8 cellular contexts compared by ENCODE assay signal in genomic region chr5:131747180-131748105, GRCh38. TPM values are rescaled to one million over a fixed set of nuclear protein-coding genes. Genes with fewer than 3 reads are reported as not detected.
DNase-seq lines count a peak whose midpoint lies in the region; ATAC-seq, FAIRE-seq and TF ChIP-seq lines count a peak whose summit lies in the region.

No MANE protein-coding gene starts in this region.

- no peak overlapping the region for H3K9ac ChIP-seq in mesendoderm (ENCODE audit: low read length)

- H3K4me3 Mint-ChIP-seq in naive thymus-derived CD8-positive, alpha-beta T cell, result peak overlapping the region; percentile 21 to 70 (median 48)

- peaks cover 13 to 21% (median 21%) of the 10 kb centered on the region in 3 donors for H3K36me3 Mint-ChIP-seq in naive thymus-derived CD8-positive, alpha-beta T cell

- no peak overlapping the region for H3K4me3 ChIP-seq in mesendoderm (ENCODE audit: low read length)

- FAIRE-seq in D721Med (lab: Jason Lieb, UNC), result no peak

- no peak overlapping the region for H3K27ac ChIP-seq in mesendoderm (ENCODE audit: low read depth, low read length)

- H4K8ac ChIP-seq in mesendoderm (ENCODE audit: low read depth, low read length), result no peak overlapping the region

- H2BK120ac ChIP-seq in mesendoderm (ENCODE audit: low read depth, low read length), result no peak overlapping the region

- POLR2A ChIA-PET in naive thymus-derived CD8-positive, alpha-beta T cell (lab: Charles Lee), result no interaction called here

- no peak overlapping the region for H2BK5ac ChIP-seq in mesendoderm (ENCODE audit: low read length)

- no peaks in the 10 kb centered on the region for H3K79me2 ChIP-seq in mesendoderm (ENCODE audit: control insufficient read depth, insufficient read depth, low read length)

- H3K27ac Mint-ChIP-seq in naive thymus-derived CD8-positive, alpha-beta T cell, result peak overlapping the region; percentile 65 to 91 (median 84)

- no peak overlapping the region for H2AK5ac ChIP-seq in mesendoderm (ENCODE audit: low read length)

- H3K4me1 ChIP-seq in mesendoderm (ENCODE audit: control insufficient read depth, low read depth, low read length), result no peaks in the 10 kb centered on the region

- H2BK15ac ChIP-seq in mesendoderm (replicated peaks; ENCODE audit: low read depth), result no peak overlapping the region

- H3K9me3 Mint-ChIP-seq in naive thymus-derived CD8-positive, alpha-beta T cell, result no peaks in the 10 kb centered on the region

- no peak overlapping the region for H3K23ac ChIP-seq in mesendoderm (ENCODE audit: low read length)

- no peak overlapping the region for H4K5ac ChIP-seq in mesendoderm (ENCODE audit: low read length)

- ATAC-seq in GM18861 (IDR thresholded peaks at IDR 0.05; ENCODE audit: unreplicated experiment) (peak; percentile 69), HG02981 (IDR thresholded peaks at IDR 0.05; ENCODE audit: unreplicated experiment) (peak; percentile 82)
- peak; percentile 80 to 87 for ATAC-seq in naive thymus-derived CD8-positive, alpha-beta T cell

- peaks cover 26 to 47% (median 36%) of the 10 kb centered on the region in 4 donors for H3K4me1 Mint-ChIP-seq in naive thymus-derived CD8-positive, alpha-beta T cell

- DNase-seq in SKM-1 (lab: John Stamatoyannopoulos, UW; ENCODE audit: unreplicated experiment) (peak; percentile 56), D721Med (ENCODE audit: insufficient read length, low spot score) (no peak), NCI-H146 treated with DMSO at 0.1 percent for 48 hours (lab: John Stamatoyannopoulos, UW; ENCODE audit: unreplicated experiment) (no peak), mesendoderm (no peak), NCI-H2227 (lab: John Stamatoyannopoulos, UW; ENCODE audit: unreplicated experiment) (no peak)
- peak in 4 of 10 donors; percentile 19 to 48 (median 35) for DNase-seq in naive thymus-derived CD8-positive, alpha-beta T cell

- H3K18ac ChIP-seq in mesendoderm (ENCODE audit: low read length), result no peak overlapping the region

- no peaks in the 10 kb centered on the region for H3K27me3 Mint-ChIP-seq in naive thymus-derived CD8-positive, alpha-beta T cell

- H3K27me3 ChIP-seq in mesendoderm (ENCODE audit: insufficient read depth, low read length, poor library complexity), result no peaks in the 10 kb centered on the region

- H3K4ac ChIP-seq in mesendoderm (ENCODE audit: low read depth, low read length), result no peak overlapping the region

- WGBS in mesendoderm (ENCODE audit: extremely low coverage, insufficient coverage, low lambda C conversion rate), result no CpG with 5 or more reads among the region's 6 CpGs

- TF ChIP-seq CTCF in D721Med (IDR thresholded peaks at IDR 0.05; ENCODE audit: insufficient read depth, missing control alignments), result no peak

- H3K36me3 ChIP-seq in mesendoderm (ENCODE audit: control insufficient read depth, insufficient read depth, low read length), result no peaks in the 10 kb centered on the region

- H3K79me1 ChIP-seq in mesendoderm (ENCODE audit: low read length), result peaks cover 4% of the 10 kb centered on the region

- no peak overlapping the region for H3K56ac ChIP-seq in mesendoderm (ENCODE audit: low read length)

- H3K4me2 ChIP-seq in mesendoderm (ENCODE audit: low read length), result no peak overlapping the region

RNA-seq across cellular contexts. Expression of gene FNIP1, which starts 49.4 kb away (rescaled TPM):
- 10 to 100 TPM; 35.2 to 38.1 TPM for total RNA-seq in naive thymus-derived CD8-positive, alpha-beta T cell
- polyA plus RNA-seq in naive thymus-derived CD8-positive, alpha-beta T cell, result 10 to 100 TPM in 2 of 3 donors, 1 to 10 TPM in 1; 6.7 to 11.8 (median 10.5) TPM
- polyA plus RNA-seq in mesendoderm (2013, experiment 1 of 2), result 3.9 TPM
- polyA plus RNA-seq in mesendoderm (2013, experiment 2 of 2), result 3.9 TPM
